ENCODE assay signal across 1 cellular context in genomic region chr21:45423201-45423955, GRCh38.
A peak's percentile ranks its signal among the peaks of the same experiment; 100 is the strongest.
TF ChIP-seq lines count a peak whose summit lies in the region.

No MANE protein-coding gene starts in this region.

TF ChIP-seq in HepG2, 621 proteins besides CTCF, POLR2A, EP300 and RAD21 (continued from another document and continues in another):
- no peak for TF ChIP-seq RERE (CRISPR knock-in tag; IDR thresholded peaks at IDR 0.05; ENCODE audit: low read depth)
- peak; percentile 55 for TF ChIP-seq MED1 (CRISPR knock-in tag; IDR thresholded peaks at IDR 0.05)
- 0 out of 2 replicates have a peak, but pooled peaks have one; percentile 52 for TF ChIP-seq ARNT2 (CRISPR knock-in tag; IDR thresholded peaks at IDR 0.05; ENCODE audit: low read depth)
- TF ChIP-seq ZNF557 (CRISPR knock-in tag; IDR thresholded peaks at IDR 0.05), result no peak
- no peak for TF ChIP-seq ZSCAN21 (CRISPR knock-in tag; IDR thresholded peaks at IDR 0.05; ENCODE audit: borderline replicate concordance)
- TF ChIP-seq ATF5 (CRISPR knock-in tag; IDR thresholded peaks at IDR 0.05; ENCODE audit: low read depth), result no peak
- TF ChIP-seq ARID4A (CRISPR knock-in tag; IDR thresholded peaks at IDR 0.05; ENCODE audit: borderline replicate concordance), result peak; percentile 37; the same call in 1 of the 2 replicates
- TF ChIP-seq ZHX1 (CRISPR knock-in tag; IDR thresholded peaks at IDR 0.05; ENCODE audit: low read depth), result peak; percentile 59; the same call in 1 of the 2 replicates
- TF ChIP-seq SUZ12 (IDR thresholded peaks at IDR 0.05; ENCODE audit: low read depth, low read length), result no peak
- TF ChIP-seq ELF1 (CRISPR knock-in tag; IDR thresholded peaks at IDR 0.05), result no peak
- TF ChIP-seq HNF1A (IDR thresholded peaks at IDR 0.05; ENCODE audit: low read depth), result peak; percentile 91
- peak; percentile 96 for TF ChIP-seq HNF1A (CRISPR knock-in tag; IDR thresholded peaks at IDR 0.05; ENCODE audit: borderline replicate concordance)
- peak; percentile 75 for TF ChIP-seq ZNF687 (CRISPR knock-in tag; IDR thresholded peaks at IDR 0.05)
- no peak for TF ChIP-seq KAT8 (CRISPR knock-in tag; IDR thresholded peaks at IDR 0.05)
- peak; percentile 97 for TF ChIP-seq THRA (CRISPR knock-in tag; IDR thresholded peaks at IDR 0.05; ENCODE audit: borderline replicate concordance)
- 0 out of 2 replicates have a peak, but pooled peaks have one; percentile 31 for TF ChIP-seq IRF2 (CRISPR knock-in tag; IDR thresholded peaks at IDR 0.05)
- TF ChIP-seq ARID5B (CRISPR knock-in tag; IDR thresholded peaks at IDR 0.05), result peak; percentile 53; the same call in 1 of the 2 replicates
